ENCODE assay signal across 25 cellular contexts in the genomic region with DNA sequence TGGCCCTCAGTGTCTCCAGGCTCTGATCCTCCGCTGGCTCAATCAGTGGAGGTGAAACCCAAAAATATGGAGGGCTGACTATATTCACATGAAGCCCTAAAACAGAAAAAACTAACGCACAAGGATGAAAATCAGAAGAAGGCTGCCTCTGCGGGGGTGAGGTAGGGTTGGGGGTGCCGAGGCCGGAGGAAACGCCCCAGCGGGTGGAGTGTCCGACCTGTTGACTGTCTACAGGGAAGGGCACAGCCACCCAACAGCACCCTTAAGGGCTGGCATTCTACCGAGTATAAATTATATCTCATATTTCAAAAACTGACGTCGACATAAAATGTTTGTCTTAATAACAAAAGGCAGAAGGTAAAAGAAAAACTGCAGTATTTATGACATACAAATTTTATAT.
"Had no signal": no experiment of that assay in that cellular context is flagged by ENCODE, and none has a peak within 500 bp of the region (broad histone marks: within the 10 kb centered on the region; RNA-seq: fewer than 3 reads in every experiment).

No MANE protein-coding gene starts in this region.

- DNase-seq: activated CD4-positive, alpha-beta memory T cell treated with anti-CD3 and anti-CD28 coated beads for 36 hours; activated CD4-positive, alpha-beta T cell treated with anti-CD3 and anti-CD28 coated beads, Interleukin-2, amount 10 ng/mL, durations not matched to agents 24 days and 14 days; activated naive CD4-positive, alpha-beta T cell; activated naive CD8-positive, alpha-beta T cell treated with anti-CD3 and anti-CD28 coated beads for 36 hours; activated T-cell treated with anti-CD3 and anti-CD28 coated beads, Interleukin-2, amount 50 U/mL, for 4 hours; amniotic stem cell; central memory CD4-positive, alpha-beta T cell; dermis blood vessel endothelial cell; effector CD4-positive, alpha-beta T cell; foreskin keratinocyte; lower lobe of right lung; mesenchymal stem cell; retina; stimulated activated CD4-positive, alpha-beta T cell treated with anti-CD3 and anti-CD28 coated beads, Interleukin-15, amount 100 ng/mL, for 24 hours; stimulated activated CD4-positive, alpha-beta T cell treated with anti-CD3 and anti-CD28 coated beads, Interleukin-2, amount 100 ng/mL, for 24 hours; stimulated activated naive B cell treated with anti-CD40 and anti-IgM and Interleukin-4, amounts not matched to agents 10 μg/mL and 1 μg/mL and 100 μg/mL, for 72 hours; stomach; T-helper 2 cell had no signal

- ATAC-seq: activated T-cell treated with anti-CD3 and anti-CD28 coated beads, Interleukin-2, amount 50 U/mL, for 4 hours; activated T-helper 17 cell treated with anti-CD3 and anti-CD28 coated beads, Interleukin-2, amount 50 U/mL, for 72 hours; foreskin keratinocyte; lower lobe of right lung; mucosa of descending colon; natural killer cell treated with Interleukin-12 subunit alpha and Interleukin-12 subunit beta and Interleukin-15 and Interleukin-18, amount 100 ng/mL, for 72 hours; stimulated activated naive B cell treated with anti-CD40 and anti-IgM and Interleukin-4, amounts not matched to agents 10 μg/mL and 1 μg/mL and 100 μg/mL, for 72 hours had no signal

- H3K4me3 ChIP-seq: esophagus muscularis mucosa, lower lobe of right lung, mucosa of descending colon, stomach, suprapubic skin, tibial artery, uterus had no signal

- H3K4me1 ChIP-seq: foreskin keratinocyte, lower lobe of right lung, suprapubic skin, tibial artery, uterus had no signal

- H3K36me3 ChIP-seq: uterus had no signal

- H3K27ac ChIP-seq: foreskin keratinocyte, lower lobe of right lung, stomach, suprapubic skin, tibial artery, uterus had no signal

- H3K27me3 ChIP-seq: esophagus muscularis mucosa, foreskin keratinocyte, stomach, suprapubic skin, tibial artery, uterus had no signal
